ENCODE assay signal across 8 cellular contexts in genomic region chr19:2042485-2043268, GRCh38. TPM values are rescaled to one million over a fixed set of nuclear protein-coding genes. Genes with fewer than 3 reads are reported as not detected.
DNase-seq lines count a peak whose midpoint lies in the region; ATAC-seq and TF ChIP-seq lines count a peak whose summit lies in the region.

No MANE protein-coding gene starts in this region.

- H3K27me3 Mint-ChIP-seq in CD14-positive monocyte (ENCODE audit: low read depth in 3 of 3) (peaks cover 0 to 2% (median 0%) of the 10 kb centered on the region in 3 donors), mesothelial cell of epicardium (ENCODE audit: low read depth) (no peaks in the 10 kb centered on the region)

- ATAC-seq in HG02981 (IDR thresholded peaks at IDR 0.05; ENCODE audit: unreplicated experiment) (peak; percentile 4), body of pancreas (peak; percentile 4), HG03469 (IDR thresholded peaks at IDR 0.05; ENCODE audit: unreplicated experiment) (no peak)

- TF ChIP-seq POLR2A in body of pancreas (IDR thresholded peaks at IDR 0.05): no peak

- H3K27ac Mint-ChIP-seq in CD14-positive monocyte (peak overlapping the region; percentile 82 to 94 (median 91)), mesothelial cell of epicardium (peak overlapping the region; percentile 82)

- DNase-seq in CD14-positive monocyte (ENCODE audit: low spot score) (no peak), body of pancreas (peak in 3 of 4 donors; percentile 59 to 65 (median 60)), mesothelial cell of epicardium (ENCODE audit: low spot score in 2 of 2, unreplicated experiment in 2 of 2) (no peak), T-helper 9 cell (no peak), SW 1271 (lab: John Stamatoyannopoulos, UW) (no peak), RKO (ENCODE audit: low spot score) (no peak)

- H3K4me1 Mint-ChIP-seq in CD14-positive monocyte (peaks cover 31% of the 10 kb centered on the region), mesothelial cell of epicardium (peaks cover 11% of the 10 kb centered on the region)

- no peaks in the 10 kb centered on the region for H3K27me3 ChIP-seq in body of pancreas

- H3K4me3 ChIP-seq in body of pancreas: no peak overlapping the region

- H3K9me3 Mint-ChIP-seq in CD14-positive monocyte: no peaks in the 10 kb centered on the region
- H3K9me3 Mint-ChIP-seq in mesothelial cell of epicardium: no peaks in the 10 kb centered on the region

- intact Hi-C loops in CD14-positive monocyte (cut with micrococcal nuclease) (loop anchor here in 1 of 2 donors (10.0 kb wide), 1 partner anchor 148 kb away; no protein-coding TSS in a partner anchor), body of pancreas (cut with DNase I) (no loop called here)

- H3K27ac ChIP-seq in body of pancreas: peak overlapping the region; percentile 89 to 100 (median 96)

- WGBS in body of pancreas, 2 donors: 18 to 71% methylated on average over 5 to 28 of the region's 30 CpGs

- peaks cover 79% of the 10 kb centered on the region for H3K4me1 ChIP-seq in body of pancreas

- peaks cover 37 to 70% of the 10 kb centered on the region in 2 donors for H3K36me3 Mint-ChIP-seq in CD14-positive monocyte
- peaks cover 4% of the 10 kb centered on the region for H3K36me3 Mint-ChIP-seq in mesothelial cell of epicardium

- H3K36me3 ChIP-seq in body of pancreas (replicated peaks in 1 of 2; ENCODE audit: insufficient read depth in 1 of 2, low read depth in 2 of 2): peaks cover 8 to 20% of the 10 kb centered on the region in 2 donors

- H3K9me3 ChIP-seq in body of pancreas: no peaks in the 10 kb centered on the region

- H3K4me3 Mint-ChIP-seq in CD14-positive monocyte (peak overlapping the region; percentile 53 to 71), mesothelial cell of epicardium (peak overlapping the region; percentile 56)

- TF ChIP-seq CTCF in CD14-positive monocyte (IDR thresholded peaks at IDR 0.05): no peak
- TF ChIP-seq CTCF in body of pancreas (IDR thresholded peaks at IDR 0.05): no peak
- no peak for TF ChIP-seq CTCF in mesothelial cell of epicardium (IDR thresholded peaks at IDR 0.05; ENCODE audit: unreplicated experiment)

RNA-seq across cellular contexts. Expression of gene MKNK2, which starts 8.4 kb away (rescaled TPM):
- polyA plus RNA-seq in CD14-positive monocyte: 10 to 100 TPM; 16.9 to 21.8 TPM
- total RNA-seq in body of pancreas: 100 to 1,000 TPM; 180 to 273 TPM
- total RNA-seq in mesothelial cell of epicardium: 92.6 to 97.1 TPM (median 95.9 TPM) in 3 replicates

RNA-seq across cellular contexts. Expression of gene BTBD2, which starts 27.2 kb away (rescaled TPM):
- polyA plus RNA-seq in CD14-positive monocyte: 1 to 10 TPM; 2.8 to 3.3 TPM
- total RNA-seq in body of pancreas: 10 to 100 TPM; 42.3 to 44.8 TPM
- 112 to 118 TPM (median 114 TPM) in 3 replicates for total RNA-seq in mesothelial cell of epicardium

RNA-seq across cellular contexts. Expression of gene MOB3A, which starts 53.4 kb away (rescaled TPM):
- 10 to 100 TPM; 60.5 to 96.3 TPM for polyA plus RNA-seq in CD14-positive monocyte
- 10 to 100 TPM; 11.7 to 22.1 TPM for total RNA-seq in body of pancreas
- 33.0 to 34.7 TPM (median 34.1 TPM) in 3 replicates for total RNA-seq in mesothelial cell of epicardium

RNA-seq across cellular contexts. Expression of gene IZUMO4, which starts 54.0 kb away (rescaled TPM):
- under 1 TPM; 0.41 to 0.80 TPM for polyA plus RNA-seq in CD14-positive monocyte
- total RNA-seq in body of pancreas: 1 to 10 TPM; 3.4 to 4.0 TPM
- 11.0 to 14.4 TPM (median 13.8 TPM) in 3 replicates for total RNA-seq in mesothelial cell of epicardium

Comparison
In these comparisons a context has a peak if more than half of its experiments do, and no peak if none do; other contexts are left out.
1. DNase-seq: peak in body of pancreas (3 of 4); none in CD14-positive monocyte (single experiment), mesothelial cell of epicardium (0 of 2), T-helper 9 cell (single experiment), SW 1271 (0 of 2) and RKO (single experiment).